In genomic region chr1:221714227-221715116, GRCh38 we compare ENCODE assay signal across 11 cellular contexts. TPM values are rescaled to one million over a fixed set of nuclear protein-coding genes. Genes with fewer than 3 reads are reported as not detected.
DNase-seq lines count a peak whose midpoint lies in the region; ATAC-seq lines count a peak whose summit lies in the region.
"Had no signal": no experiment of that assay in that cellular context is flagged by ENCODE, and none has a peak within 500 bp of the region (broad histone marks: within the 10 kb centered on the region; RNA-seq: fewer than 3 reads in every experiment).

No MANE protein-coding gene starts in this region.

- DNase-seq in CD4-positive, alpha-beta memory T cell = no peak
- DNase-seq in NCI-H1105 treated with DMSO at 0.1 percent for 48 hours (lab: John Stamatoyannopoulos, UW) (peak; percentile 97), NCI-H345 treated with DMSO at 0.1 percent for 48 hours (lab: John Stamatoyannopoulos, UW; ENCODE audit: unreplicated experiment) (no peak), COR-L47 (lab: John Stamatoyannopoulos, UW) (no peak), kidney glomerular epithelial cell (lab: John Stamatoyannopoulos, UW) (no peak)
- no peak for DNase-seq in activated naive CD8-positive, alpha-beta T cell treated with anti-CD3 and anti-CD28 coated beads for 36 hours
- DNase-seq: midbrain, upper lobe of left lung had no signal

- H3K4me3 Mint-ChIP-seq in CD4-positive, alpha-beta memory T cell = peak overlapping the region in 3 of 8 donors; percentile 9 to 54 (median 48)
- H3K4me3 Mint-ChIP-seq in activated naive CD8-positive, alpha-beta T cell treated with anti-CD3 and anti-CD28 coated beads for 36 hours = no peak overlapping the region

- H3K27ac Mint-ChIP-seq in CD4-positive, alpha-beta memory T cell = peak overlapping the region in 5 of 7 donors; percentile 27 to 87 (median 59)
- peak overlapping the region; percentile 54 for H3K27ac Mint-ChIP-seq in activated naive CD8-positive, alpha-beta T cell treated with anti-CD3 and anti-CD28 coated beads for 36 hours

- H3K27ac ChIP-seq in CD4-positive, alpha-beta memory T cell (ENCODE audit: low read depth, low read length) = no peak overlapping the region
- H3K27ac ChIP-seq in muscle layer of duodenum (ENCODE audit: low read length) = peak overlapping the region; percentile 50

- intact Hi-C loops in CD4-positive, alpha-beta memory T cell (cut with micrococcal nuclease) = loop anchor here (5.0 kb wide), 1 partner anchor 52 kb away; no protein-coding TSS in a partner anchor

- peaks cover 79% of the 10 kb centered on the region for H3K4me1 ChIP-seq in CD4-positive, alpha-beta memory T cell (ENCODE audit: insufficient read depth, low read length)
- H3K4me1 ChIP-seq in muscle layer of duodenum (ENCODE audit: control insufficient read depth in 1 of 2, insufficient read depth in 2 of 2, low read length in 2 of 2) = peaks cover 34 to 72% of the 10 kb centered on the region in 2 donors

- ATAC-seq in HG03025 (IDR thresholded peaks at IDR 0.05; ENCODE audit: low FRiP score, unreplicated experiment) = no peak

- H3K9me3 ChIP-seq in CD4-positive, alpha-beta memory T cell (ENCODE audit: control insufficient read depth in 1 of 2, low read length in 2 of 2) = no peaks in the 10 kb centered on the region
- H3K9me3 ChIP-seq in muscle layer of duodenum (ENCODE audit: control insufficient read depth in 1 of 2, low read length in 2 of 2) = no peaks in the 10 kb centered on the region
- H3K9me3 ChIP-seq: upper lobe of left lung had no signal

- H3K4me3 ChIP-seq in CD4-positive, alpha-beta memory T cell (ENCODE audit: low read length in 2 of 2) = no peak overlapping the region
- H3K4me3 ChIP-seq in muscle layer of duodenum (ENCODE audit: low read depth in 1 of 2, low read length in 2 of 2) = peak overlapping the region in 1 of 2 donors; percentile 12
- H3K4me3 ChIP-seq: upper lobe of left lung had no signal

- H3K27me3 Mint-ChIP-seq in CD4-positive, alpha-beta memory T cell = no peaks in the 10 kb centered on the region
- no peaks in the 10 kb centered on the region for H3K27me3 Mint-ChIP-seq in activated naive CD8-positive, alpha-beta T cell treated with anti-CD3 and anti-CD28 coated beads for 36 hours
- H3K27me3 Mint-ChIP-seq: activated naive CD4-positive, alpha-beta T cell treated with anti-CD3 and anti-CD28 coated beads, Interleukin-2, amount 50 U/mL, for 24 hours had no signal

- peaks cover 0 to 2% (median 0%) of the 10 kb centered on the region in 8 donors for H3K9me3 Mint-ChIP-seq in CD4-positive, alpha-beta memory T cell
- H3K9me3 Mint-ChIP-seq in activated naive CD8-positive, alpha-beta T cell treated with anti-CD3 and anti-CD28 coated beads for 36 hours = peaks cover 5% of the 10 kb centered on the region
- H3K9me3 Mint-ChIP-seq: activated naive CD4-positive, alpha-beta T cell treated with anti-CD3 and anti-CD28 coated beads, Interleukin-2, amount 50 U/mL, for 24 hours had no signal

- H3K27me3 ChIP-seq in CD4-positive, alpha-beta memory T cell (ENCODE audit: insufficient read depth, low read length) = no peaks in the 10 kb centered on the region
- H3K27me3 ChIP-seq in muscle layer of duodenum (ENCODE audit: low read depth, low read length) = no peaks in the 10 kb centered on the region
- H3K27me3 ChIP-seq: upper lobe of left lung had no signal

- H3K36me3 ChIP-seq in CD4-positive, alpha-beta memory T cell (ENCODE audit: insufficient read depth, low read length) = no peaks in the 10 kb centered on the region
- H3K36me3 ChIP-seq in muscle layer of duodenum (ENCODE audit: control insufficient read depth in 1 of 2, insufficient read depth in 2 of 2, low read length in 2 of 2) = no peaks in the 10 kb centered on the region
- H3K36me3 ChIP-seq: upper lobe of left lung had no signal

- peaks cover 41 to 80% (median 65%) of the 10 kb centered on the region in 4 donors for H3K4me1 Mint-ChIP-seq in CD4-positive, alpha-beta memory T cell
- peaks cover 63% of the 10 kb centered on the region for H3K4me1 Mint-ChIP-seq in activated naive CD8-positive, alpha-beta T cell treated with anti-CD3 and anti-CD28 coated beads for 36 hours

- POLR2A ChIA-PET in CD4-positive, alpha-beta memory T cell (lab: Charles Lee; ENCODE audit: partially characterized antibody) = interaction anchor here (1.0 to 8.8 kb wide), 3 partner anchors 11 to 28 kb away, joined by 3 to 192 read pairs (median 4); partner anchors contain the start of gene DUSP10

- CTCF ChIA-PET in CD4-positive, alpha-beta memory T cell (lab: Charles Lee; ENCODE audit: partially characterized antibody) = interaction anchor here (0.9 to 3.5 kb wide), 3 partner anchors 19 to 31 kb away, joined by 3 to 15 read pairs (median 3); partner anchors contain the start of gene DUSP10

- peaks cover 0 to 8% of the 10 kb centered on the region in 2 donors for H3K36me3 Mint-ChIP-seq in CD4-positive, alpha-beta memory T cell
- peaks cover 64% of the 10 kb centered on the region for H3K36me3 Mint-ChIP-seq in activated naive CD8-positive, alpha-beta T cell treated with anti-CD3 and anti-CD28 coated beads for 36 hours

RNA-seq across cellular contexts. Expression of gene DUSP10, which starts 27.4 kb away (rescaled TPM):
- total RNA-seq in CD4-positive, alpha-beta memory T cell = 1 to 10 TPM; 3.8 to 4.1 TPM
- polyA plus RNA-seq in CD4-positive, alpha-beta memory T cell = 1 to 10 TPM; 4.5 to 9.9 TPM
- 10 to 100 TPM; 32.7 to 33.0 TPM for total RNA-seq in activated naive CD8-positive, alpha-beta T cell treated with anti-CD3 and anti-CD28 coated beads for 36 hours

Comparison
In these comparisons a context has a peak if more than half of its experiments do, and no peak if none do; other contexts are left out.
1. RNA of gene DUSP10, which starts 27.4 kb away (total RNA-seq): 32.7 to 33.0 TPM in activated naive CD8-positive, alpha-beta T cell treated with anti-CD3 and anti-CD28 coated beads for 36 hours; 3.8 to 4.1 TPM in CD4-positive, alpha-beta memory T cell; every median in the first group is over 4 times any median in the second.